ENCODE assay signal across 6 cellular contexts in genomic region chr11:59839615-59840014, GRCh38.
"Had no signal": no experiment of that assay in that cellular context is flagged by ENCODE, and none has a peak within 500 bp of the region (broad histone marks: within the 10 kb centered on the region; RNA-seq: fewer than 3 reads in every experiment).

No MANE protein-coding gene starts in this region.

- ATAC-seq: GM23338, K562 had no signal

- DNase-seq: H9, HCEC 1CT, IMR-90, KG1 had no signal
